In genomic region chr10:90088008-90088322, GRCh38 we compare ENCODE assay signal across 1 cellular context.
TF ChIP-seq lines count a peak whose summit lies in the region.

No MANE protein-coding gene starts in this region.

TF ChIP-seq in HCT116, 20 proteins besides CTCF, POLR2A, EP300 and RAD21:
- TF ChIP-seq, protein P1, sequence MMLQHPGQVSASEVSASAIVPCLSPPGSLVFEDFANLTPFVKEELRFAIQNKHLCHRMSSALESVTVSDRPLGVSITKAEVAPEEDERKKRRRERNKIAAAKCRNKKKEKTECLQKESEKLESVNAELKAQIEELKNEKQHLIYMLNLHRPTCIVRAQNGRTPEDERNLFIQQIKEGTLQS (IDR thresholded peaks at IDR 0.05) = no peak
- TF ChIP-seq TCF7L2 (IDR thresholded peaks at IDR 0.05; ENCODE audit: borderline replicate concordance, extremely low read depth, insufficient read depth, insufficient read length) (no peak), POLR2AphosphoS5 (IDR thresholded peaks at IDR 0.05; ENCODE audit: low read depth, low read length) (no peak), CBX3 (IDR thresholded peaks at IDR 0.05; ENCODE audit: low read depth) (no peak), SRF (IDR thresholded peaks at IDR 0.05; ENCODE audit: low read depth) (no peak), CEBPB (IDR thresholded peaks at IDR 0.05; ENCODE audit: low read depth) (no peak)
